ENCODE assay signal across 26 cellular contexts in the genomic region with DNA sequence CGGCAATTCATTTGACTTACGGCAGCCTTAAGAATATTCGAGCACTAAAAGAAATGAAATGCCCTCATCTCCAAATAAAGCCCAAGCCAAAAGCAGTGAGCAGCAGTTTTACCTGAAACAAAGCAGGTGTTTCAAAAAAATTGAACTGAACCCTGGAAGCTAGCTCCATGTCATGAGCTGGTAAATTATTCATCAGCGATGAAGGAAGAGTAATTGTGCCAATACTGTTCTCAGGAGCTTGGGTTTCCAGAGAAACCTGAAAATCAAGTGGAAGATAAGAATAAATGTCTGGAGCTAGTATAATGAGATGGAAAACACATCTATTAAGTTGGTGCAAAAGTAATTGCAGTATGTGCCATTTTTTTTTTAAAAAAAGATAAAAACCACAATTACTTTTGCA.
"Had no signal": no experiment of that assay in that cellular context is flagged by ENCODE, and none has a peak within 500 bp of the region (broad histone marks: within the 10 kb centered on the region; RNA-seq: fewer than 3 reads in every experiment).

No MANE protein-coding gene starts in this region.

- DNase-seq: colonic mucosa; dermis blood vessel endothelial cell; dorsolateral prefrontal cortex; effector CD4-positive, alpha-beta T cell; effector CD8-positive, alpha-beta T cell; effector memory CD4-positive, alpha-beta T cell; effector memory CD8-positive, alpha-beta T cell; endodermal cell; erythroblast; esophagus squamous epithelium; foreskin fibroblast; foreskin keratinocyte; foreskin melanocyte; gastrocnemius medialis; glutamatergic neuron; head of caudate nucleus; heart left ventricle; heart right ventricle had no signal

- H3K27me3 ChIP-seq: colonic mucosa, esophagus muscularis mucosa, esophagus squamous epithelium, foreskin keratinocyte, gastrocnemius medialis, gastroesophageal sphincter, heart left ventricle, heart right ventricle had no signal

- H3K27ac ChIP-seq: colonic mucosa, coronary artery, dorsolateral prefrontal cortex, epithelial cell of prostate, esophagus muscularis mucosa, esophagus squamous epithelium, foreskin keratinocyte, gastrocnemius medialis, gastroesophageal sphincter, heart left ventricle, heart right ventricle had no signal

- ATAC-seq: effector memory CD8-positive, alpha-beta T cell; foreskin keratinocyte; gastrocnemius medialis; gastroesophageal sphincter; heart left ventricle; heart right ventricle had no signal

- H3K4me3 ChIP-seq: colonic mucosa, coronary artery, dorsolateral prefrontal cortex, esophagus muscularis mucosa, esophagus squamous epithelium, gastrocnemius medialis, gastroesophageal sphincter, heart left ventricle, heart right ventricle had no signal

- FAIRE-seq: colon, endometrium, endothelial cell of umbilical vein, frontal cortex had no signal

- H3K4me1 ChIP-seq: colonic mucosa, esophagus muscularis mucosa, esophagus squamous epithelium, foreskin keratinocyte, gastrocnemius medialis, gastroesophageal sphincter, heart left ventricle, heart right ventricle had no signal

- H3K36me3 ChIP-seq: colonic mucosa, esophagus muscularis mucosa, esophagus squamous epithelium, gastrocnemius medialis, gastroesophageal sphincter had no signal

- H3K9me3 ChIP-seq: colonic mucosa, esophagus muscularis mucosa, esophagus squamous epithelium, gastrocnemius medialis, gastroesophageal sphincter, heart left ventricle, heart right ventricle had no signal
